33 cellular contexts compared by ENCODE assay signal in genomic region chr2:135803276-135803675, GRCh38. TPM values are rescaled to one million over a fixed set of nuclear protein-coding genes. Genes with fewer than 3 reads are reported as not detected.
"Had no signal": no experiment of that assay in that cellular context is flagged by ENCODE, and none has a peak within 500 bp of the region (broad histone marks: within the 10 kb centered on the region; RNA-seq: fewer than 3 reads in every experiment).

No MANE protein-coding gene starts in this region.

- H3K9ac ChIP-seq: neural progenitor cell had no signal

- H3K4me1 ChIP-seq: esophagus squamous epithelium, gastroesophageal sphincter, neural progenitor cell, prostate gland, sigmoid colon, thyroid gland had no signal

- H3K4me2 ChIP-seq: neural progenitor cell had no signal

- H3K36me3 ChIP-seq: esophagus squamous epithelium, gastroesophageal sphincter, heart left ventricle, neural progenitor cell, prostate gland, right atrium auricular region, sigmoid colon, stomach, thyroid gland had no signal

- ATAC-seq: gastroesophageal sphincter; heart left ventricle; left colon; left ventricle myocardium superior; mucosa of descending colon; naive thymus-derived CD4-positive, alpha-beta T cell; stimulated activated effector memory CD8-positive, alpha-beta T cell treated with anti-CD3 and anti-CD28 coated beads, Interleukin-12 subunit alpha, Interleukin-12 subunit beta, amount 100 ng/mL, for 72 hours had no signal

- H3K36me3 Mint-ChIP-seq: mesothelial cell of epicardium; neural progenitor cell; stimulated activated effector memory CD8-positive, alpha-beta T cell treated with anti-CD3 and anti-CD28 coated beads, Interleukin-12 subunit alpha, Interleukin-12 subunit beta, amount 100 ng/mL, for 72 hours had no signal

- H2AFZ ChIP-seq: neural progenitor cell had no signal

- H3K27me3 ChIP-seq: esophagus squamous epithelium, gastroesophageal sphincter, heart left ventricle, neural progenitor cell, right atrium auricular region, sigmoid colon, stomach, thyroid gland had no signal

- H3K4me3 Mint-ChIP-seq: immature natural killer cell; memory B cell; mesothelial cell of epicardium; naive thymus-derived CD4-positive, alpha-beta T cell; nephron; neural progenitor cell; stimulated activated effector memory CD8-positive, alpha-beta T cell treated with anti-CD3 and anti-CD28 coated beads, Interleukin-12 subunit alpha, Interleukin-12 subunit beta, amount 100 ng/mL, for 72 hours had no signal

- H3K4me3 ChIP-seq: coronary artery, esophagus squamous epithelium, gastroesophageal sphincter, heart left ventricle, lung, mucosa of descending colon, neural progenitor cell, prostate gland, right atrium auricular region, sigmoid colon, stomach, thyroid gland had no signal

- H3K9me3 Mint-ChIP-seq: memory B cell had no signal

- H3K27ac Mint-ChIP-seq: immature natural killer cell; memory B cell; mesothelial cell of epicardium; naive thymus-derived CD4-positive, alpha-beta T cell; nephron; neural progenitor cell; stimulated activated effector memory CD8-positive, alpha-beta T cell treated with anti-CD3 and anti-CD28 coated beads, Interleukin-12 subunit alpha, Interleukin-12 subunit beta, amount 100 ng/mL, for 72 hours had no signal

- H3K27me3 Mint-ChIP-seq: memory B cell; naive thymus-derived CD4-positive, alpha-beta T cell had no signal

- H3K27ac ChIP-seq: coronary artery, esophagus squamous epithelium, gastroesophageal sphincter, heart left ventricle, neural progenitor cell, prostate gland, right atrium auricular region, sigmoid colon, stomach, thyroid gland had no signal

- H3K9me3 ChIP-seq: prostate gland, thyroid gland had no signal

- DNase-seq: dermis blood vessel endothelial cell; effector memory CD4-positive, alpha-beta T cell; erythroblast; esophagus squamous epithelium; heart left ventricle; hypothalamus; immature natural killer cell; islet precursor cell; kidney glomerular epithelial cell; left colon; left ventricle myocardium superior; mucosa of descending colon; naive thymus-derived CD4-positive, alpha-beta T cell; sigmoid colon; stimulated activated CD4-positive, alpha-beta T cell treated with anti-CD3 and anti-CD28 coated beads, Interleukin-2, amount 100 ng/mL, for 24 hours; stimulated activated CD4-positive, alpha-beta T cell treated with anti-CD3 and anti-CD28 coated beads, Interleukin-4, amount 100 ng/mL, for 24 hours; stimulated activated naive CD4-positive, alpha-beta T cell treated with Interleukin-2 at 50 U/mL for 16 hours; stomach; thyroid gland; trophoblast cell had no signal

- H3K4me1 Mint-ChIP-seq: immature natural killer cell; memory B cell; mesothelial cell of epicardium; naive thymus-derived CD4-positive, alpha-beta T cell; nephron; neural progenitor cell; stimulated activated effector memory CD8-positive, alpha-beta T cell treated with anti-CD3 and anti-CD28 coated beads, Interleukin-12 subunit alpha, Interleukin-12 subunit beta, amount 100 ng/mL, for 72 hours had no signal

RNA-seq across cellular contexts. Expression of gene LCT, which starts 33.7 kb away (rescaled TPM):
- total RNA-seq: dermis blood vessel endothelial cell, gastroesophageal sphincter, left ventricle myocardium superior, mesothelial cell of epicardium, right atrium auricular region, skeletal muscle tissue, subcutaneous adipose tissue, temporal lobe had no signal
- polyA plus RNA-seq: heart left ventricle; immature natural killer cell; naive thymus-derived CD4-positive, alpha-beta T cell; stomach had no signal
